In the genomic region with DNA sequence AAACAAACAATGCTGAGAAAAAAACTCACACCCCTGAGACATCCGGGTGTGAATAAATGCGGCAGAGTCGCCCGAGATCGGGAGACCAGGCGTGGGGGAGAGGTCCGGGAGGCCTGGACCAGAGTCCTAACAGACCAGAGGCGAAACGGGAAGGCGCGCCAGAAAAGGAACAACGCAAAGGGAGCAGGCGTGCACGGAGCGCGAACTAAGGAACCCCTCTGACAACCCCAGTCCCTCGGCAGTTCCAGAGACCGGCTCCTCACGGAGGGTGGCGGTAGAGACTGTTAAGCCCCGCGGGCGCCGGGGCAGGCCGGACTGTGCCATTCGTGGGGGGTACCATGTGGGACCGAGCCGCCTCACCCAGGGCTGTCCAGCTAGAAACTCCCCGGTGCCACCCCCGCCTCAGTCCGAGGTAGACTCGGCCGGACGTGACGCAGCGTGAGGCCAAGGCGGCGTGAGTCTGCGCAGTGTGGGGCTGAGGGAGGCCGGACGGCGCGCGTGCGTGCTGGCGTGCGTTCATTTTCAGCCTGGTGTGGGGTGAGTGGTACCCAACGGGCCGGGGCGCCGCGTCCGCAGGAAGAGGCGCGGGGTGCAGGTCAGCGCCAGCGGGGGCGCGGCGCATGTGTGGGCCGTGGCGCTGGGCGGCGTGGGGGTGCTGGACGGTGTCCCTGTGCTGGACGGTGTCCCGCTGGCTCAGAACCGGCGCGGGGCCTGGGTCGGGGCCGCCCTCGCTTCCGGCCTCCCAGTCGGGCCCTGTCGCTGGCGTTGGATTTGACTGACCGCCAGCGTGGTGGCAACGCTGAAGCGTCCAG, we compare ENCODE assay signal across 1 cellular context.
TF ChIP-seq lines count a peak whose summit lies in the region.

A gene (plus strand): TSS at position 513 of the 812 bp plus-strand sequence. CDS start 1,075 bp downstream, outside the sequence.

TF ChIP-seq in HepG2, 621 proteins besides CTCF, POLR2A, EP300 and RAD21 (continued from another document and continues in another):
- TF ChIP-seq, protein P1, sequence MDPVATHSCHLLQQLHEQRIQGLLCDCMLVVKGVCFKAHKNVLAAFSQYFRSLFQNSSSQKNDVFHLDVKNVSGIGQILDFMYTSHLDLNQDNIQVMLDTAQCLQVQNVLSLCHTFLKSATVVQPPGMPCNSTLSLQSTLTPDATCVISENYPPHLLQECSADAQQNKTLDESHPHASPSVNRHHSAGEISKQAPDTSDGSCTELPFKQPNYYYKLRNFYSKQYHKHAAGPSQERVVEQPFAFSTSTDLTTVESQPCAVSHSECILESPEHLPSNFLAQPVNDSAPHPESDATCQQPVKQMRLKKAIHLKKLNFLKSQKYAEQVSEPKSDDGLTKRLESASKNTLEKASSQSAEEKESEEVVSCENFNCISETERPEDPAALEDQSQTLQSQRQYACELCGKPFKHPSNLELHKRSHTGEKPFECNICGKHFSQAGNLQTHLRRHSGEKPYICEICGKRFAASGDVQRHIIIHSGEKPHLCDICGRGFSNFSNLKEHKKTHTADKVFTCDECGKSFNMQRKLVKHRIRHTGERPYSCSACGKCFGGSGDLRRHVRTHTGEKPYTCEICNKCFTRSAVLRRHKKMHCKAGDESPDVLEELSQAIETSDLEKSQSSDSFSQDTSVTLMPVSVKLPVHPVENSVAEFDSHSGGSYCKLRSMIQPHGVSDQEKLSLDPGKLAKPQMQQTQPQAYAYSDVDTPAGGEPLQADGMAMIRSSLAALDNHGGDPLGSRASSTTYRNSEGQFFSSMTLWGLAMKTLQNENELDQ (CRISPR knock-in tag; IDR thresholded peaks at IDR 0.05; ENCODE audit: borderline replicate concordance): no peak
- TF ChIP-seq MAZ (IDR thresholded peaks at IDR 0.05; ENCODE audit: borderline replicate concordance, low read depth, low read length) (peak; percentile 77), MAZ (CRISPR knock-in tag; IDR thresholded peaks at IDR 0.05; ENCODE audit: low read depth) (peak; percentile 98), CAMTA2 (CRISPR knock-in tag; IDR thresholded peaks at IDR 0.05; ENCODE audit: borderline replicate concordance) (peak; percentile 92; the same call in 1 of the 2 replicates), ATRX (CRISPR knock-in tag; IDR thresholded peaks at IDR 0.05; ENCODE audit: borderline replicate concordance) (no peak), ZNF720 (CRISPR knock-in tag; IDR thresholded peaks at IDR 0.05) (no peak), U2AF2 (IDR thresholded peaks at IDR 0.05; ENCODE audit: low read depth, low read length) (no peak), ETV6 (CRISPR knock-in tag; conservative IDR thresholded peaks at IDR 0.05) (peak; percentile 81; the same call in 1 of the 2 replicates), ZNF577 (CRISPR knock-in tag; IDR thresholded peaks at IDR 0.05; ENCODE audit: borderline replicate concordance, low read depth) (peak; percentile 78; the same call in 1 of the 2 replicates), SRY (CRISPR knock-in tag; IDR thresholded peaks at IDR 0.05) (peak; percentile 81; the same call in 1 of the 2 replicates), KAT8 (CRISPR knock-in tag; IDR thresholded peaks at IDR 0.05) (peak; percentile 92), KDM5B (CRISPR knock-in tag; IDR thresholded peaks at IDR 0.05; ENCODE audit: borderline replicate concordance) (peak; percentile 95; the same call in 1 of the 2 replicates), PHF8 (CRISPR knock-in tag; IDR thresholded peaks at IDR 0.05) (peak; percentile 91), ZFP36 (IDR thresholded peaks at IDR 0.05; ENCODE audit: borderline replicate concordance, low read depth, low read length, partially characterized antibody) (no peak), JDP2 (CRISPR knock-in tag; IDR thresholded peaks at IDR 0.05; ENCODE audit: borderline replicate concordance) (no peak), ZNF775 (CRISPR knock-in tag; IDR thresholded peaks at IDR 0.05; ENCODE audit: borderline replicate concordance) (no peak)
- TF ChIP-seq, protein P2, sequence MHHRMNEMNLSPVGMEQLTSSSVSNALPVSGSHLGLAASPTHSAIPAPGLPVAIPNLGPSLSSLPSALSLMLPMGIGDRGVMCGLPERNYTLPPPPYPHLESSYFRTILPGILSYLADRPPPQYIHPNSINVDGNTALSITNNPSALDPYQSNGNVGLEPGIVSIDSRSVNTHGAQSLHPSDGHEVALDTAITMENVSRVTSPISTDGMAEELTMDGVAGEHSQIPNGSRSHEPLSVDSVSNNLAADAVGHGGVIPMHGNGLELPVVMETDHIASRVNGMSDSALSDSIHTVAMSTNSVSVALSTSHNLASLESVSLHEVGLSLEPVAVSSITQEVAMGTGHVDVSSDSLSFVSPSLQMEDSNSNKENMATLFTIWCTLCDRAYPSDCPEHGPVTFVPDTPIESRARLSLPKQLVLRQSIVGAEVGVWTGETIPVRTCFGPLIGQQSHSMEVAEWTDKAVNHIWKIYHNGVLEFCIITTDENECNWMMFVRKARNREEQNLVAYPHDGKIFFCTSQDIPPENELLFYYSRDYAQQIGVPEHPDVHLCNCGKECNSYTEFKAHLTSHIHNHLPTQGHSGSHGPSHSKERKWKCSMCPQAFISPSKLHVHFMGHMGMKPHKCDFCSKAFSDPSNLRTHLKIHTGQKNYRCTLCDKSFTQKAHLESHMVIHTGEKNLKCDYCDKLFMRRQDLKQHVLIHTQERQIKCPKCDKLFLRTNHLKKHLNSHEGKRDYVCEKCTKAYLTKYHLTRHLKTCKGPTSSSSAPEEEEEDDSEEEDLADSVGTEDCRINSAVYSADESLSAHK (CRISPR knock-in tag; IDR thresholded peaks at IDR 0.05; ENCODE audit: borderline replicate concordance): no peak
- TF ChIP-seq, protein P3, sequence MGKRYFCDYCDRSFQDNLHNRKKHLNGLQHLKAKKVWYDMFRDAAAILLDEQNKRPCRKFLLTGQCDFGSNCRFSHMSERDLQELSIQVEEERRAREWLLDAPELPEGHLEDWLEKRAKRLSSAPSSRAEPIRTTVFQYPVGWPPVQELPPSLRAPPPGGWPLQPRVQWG (CRISPR knock-in tag; IDR thresholded peaks at IDR 0.05; ENCODE audit: borderline replicate concordance, low read depth): no peak
- TF ChIP-seq, protein P4, sequence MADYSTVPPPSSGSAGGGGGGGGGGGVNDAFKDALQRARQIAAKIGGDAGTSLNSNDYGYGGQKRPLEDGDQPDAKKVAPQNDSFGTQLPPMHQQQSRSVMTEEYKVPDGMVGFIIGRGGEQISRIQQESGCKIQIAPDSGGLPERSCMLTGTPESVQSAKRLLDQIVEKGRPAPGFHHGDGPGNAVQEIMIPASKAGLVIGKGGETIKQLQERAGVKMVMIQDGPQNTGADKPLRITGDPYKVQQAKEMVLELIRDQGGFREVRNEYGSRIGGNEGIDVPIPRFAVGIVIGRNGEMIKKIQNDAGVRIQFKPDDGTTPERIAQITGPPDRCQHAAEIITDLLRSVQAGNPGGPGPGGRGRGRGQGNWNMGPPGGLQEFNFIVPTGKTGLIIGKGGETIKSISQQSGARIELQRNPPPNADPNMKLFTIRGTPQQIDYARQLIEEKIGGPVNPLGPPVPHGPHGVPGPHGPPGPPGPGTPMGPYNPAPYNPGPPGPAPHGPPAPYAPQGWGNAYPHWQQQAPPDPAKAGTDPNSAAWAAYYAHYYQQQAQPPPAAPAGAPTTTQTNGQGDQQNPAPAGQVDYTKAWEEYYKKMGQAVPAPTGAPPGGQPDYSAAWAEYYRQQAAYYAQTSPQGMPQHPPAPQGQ (CRISPR knock-in tag; IDR thresholded peaks at IDR 0.05; ENCODE audit: borderline replicate concordance): peak; percentile 90; the same call in 1 of the 2 replicates
- TF ChIP-seq, protein P5, sequence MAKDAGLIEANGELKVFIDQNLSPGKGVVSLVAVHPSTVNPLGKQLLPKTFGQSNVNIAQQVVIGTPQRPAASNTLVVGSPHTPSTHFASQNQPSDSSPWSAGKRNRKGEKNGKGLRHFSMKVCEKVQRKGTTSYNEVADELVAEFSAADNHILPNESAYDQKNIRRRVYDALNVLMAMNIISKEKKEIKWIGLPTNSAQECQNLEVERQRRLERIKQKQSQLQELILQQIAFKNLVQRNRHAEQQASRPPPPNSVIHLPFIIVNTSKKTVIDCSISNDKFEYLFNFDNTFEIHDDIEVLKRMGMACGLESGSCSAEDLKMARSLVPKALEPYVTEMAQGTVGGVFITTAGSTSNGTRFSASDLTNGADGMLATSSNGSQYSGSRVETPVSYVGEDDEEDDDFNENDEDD (CRISPR knock-in tag; IDR thresholded peaks at IDR 0.05; ENCODE audit: borderline replicate concordance): peak; percentile 48; the same call in 1 of the 2 replicates
- TF ChIP-seq, protein P6, sequence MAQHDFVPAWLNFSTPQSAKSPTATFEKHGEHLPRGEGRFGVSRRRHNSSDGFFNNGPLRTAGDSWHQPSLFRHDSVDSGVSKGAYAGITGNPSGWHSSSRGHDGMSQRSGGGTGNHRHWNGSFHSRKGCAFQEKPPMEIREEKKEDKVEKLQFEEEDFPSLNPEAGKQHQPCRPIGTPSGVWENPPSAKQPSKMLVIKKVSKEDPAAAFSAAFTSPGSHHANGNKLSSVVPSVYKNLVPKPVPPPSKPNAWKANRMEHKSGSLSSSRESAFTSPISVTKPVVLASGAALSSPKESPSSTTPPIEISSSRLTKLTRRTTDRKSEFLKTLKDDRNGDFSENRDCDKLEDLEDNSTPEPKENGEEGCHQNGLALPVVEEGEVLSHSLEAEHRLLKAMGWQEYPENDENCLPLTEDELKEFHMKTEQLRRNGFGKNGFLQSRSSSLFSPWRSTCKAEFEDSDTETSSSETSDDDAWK (CRISPR knock-in tag; IDR thresholded peaks at IDR 0.05): no peak
- TF ChIP-seq, protein P7, sequence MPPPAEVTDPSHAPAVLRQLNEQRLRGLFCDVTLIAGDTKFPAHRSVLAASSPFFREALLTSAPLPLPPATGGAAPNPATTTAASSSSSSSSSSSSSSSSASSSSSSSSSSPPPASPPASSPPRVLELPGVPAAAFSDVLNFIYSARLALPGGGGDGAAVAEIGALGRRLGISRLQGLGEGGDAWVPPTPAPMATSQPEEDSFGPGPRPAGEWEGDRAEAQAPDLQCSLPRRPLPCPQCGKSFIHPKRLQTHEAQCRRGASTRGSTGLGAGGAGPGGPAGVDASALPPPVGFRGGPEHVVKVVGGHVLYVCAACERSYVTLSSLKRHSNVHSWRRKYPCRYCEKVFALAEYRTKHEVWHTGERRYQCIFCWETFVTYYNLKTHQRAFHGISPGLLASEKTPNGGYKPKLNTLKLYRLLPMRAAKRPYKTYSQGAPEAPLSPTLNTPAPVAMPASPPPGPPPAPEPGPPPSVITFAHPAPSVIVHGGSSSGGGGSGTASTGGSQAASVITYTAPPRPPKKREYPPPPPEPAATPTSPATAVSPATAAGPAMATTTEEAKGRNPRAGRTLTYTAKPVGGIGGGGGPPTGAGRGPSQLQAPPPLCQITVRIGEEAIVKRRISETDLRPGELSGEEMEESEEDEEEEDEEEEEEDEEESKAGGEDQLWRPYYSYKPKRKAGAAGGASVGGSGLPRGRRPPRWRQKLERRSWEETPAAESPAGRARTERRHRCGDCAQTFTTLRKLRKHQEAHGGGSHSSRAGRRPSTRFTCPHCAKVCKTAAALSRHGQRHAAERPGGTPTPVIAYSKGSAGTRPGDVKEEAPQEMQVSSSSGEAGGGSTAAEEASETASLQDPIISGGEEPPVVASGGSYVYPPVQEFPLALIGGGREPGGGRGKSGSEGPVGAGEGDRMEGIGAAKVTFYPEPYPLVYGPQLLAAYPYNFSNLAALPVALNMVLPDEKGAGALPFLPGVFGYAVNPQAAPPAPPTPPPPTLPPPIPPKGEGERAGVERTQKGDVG (CRISPR knock-in tag; IDR thresholded peaks at IDR 0.05; ENCODE audit: borderline replicate concordance): peak; percentile 64; the same call in 1 of the 2 replicates
- TF ChIP-seq, protein P8, sequence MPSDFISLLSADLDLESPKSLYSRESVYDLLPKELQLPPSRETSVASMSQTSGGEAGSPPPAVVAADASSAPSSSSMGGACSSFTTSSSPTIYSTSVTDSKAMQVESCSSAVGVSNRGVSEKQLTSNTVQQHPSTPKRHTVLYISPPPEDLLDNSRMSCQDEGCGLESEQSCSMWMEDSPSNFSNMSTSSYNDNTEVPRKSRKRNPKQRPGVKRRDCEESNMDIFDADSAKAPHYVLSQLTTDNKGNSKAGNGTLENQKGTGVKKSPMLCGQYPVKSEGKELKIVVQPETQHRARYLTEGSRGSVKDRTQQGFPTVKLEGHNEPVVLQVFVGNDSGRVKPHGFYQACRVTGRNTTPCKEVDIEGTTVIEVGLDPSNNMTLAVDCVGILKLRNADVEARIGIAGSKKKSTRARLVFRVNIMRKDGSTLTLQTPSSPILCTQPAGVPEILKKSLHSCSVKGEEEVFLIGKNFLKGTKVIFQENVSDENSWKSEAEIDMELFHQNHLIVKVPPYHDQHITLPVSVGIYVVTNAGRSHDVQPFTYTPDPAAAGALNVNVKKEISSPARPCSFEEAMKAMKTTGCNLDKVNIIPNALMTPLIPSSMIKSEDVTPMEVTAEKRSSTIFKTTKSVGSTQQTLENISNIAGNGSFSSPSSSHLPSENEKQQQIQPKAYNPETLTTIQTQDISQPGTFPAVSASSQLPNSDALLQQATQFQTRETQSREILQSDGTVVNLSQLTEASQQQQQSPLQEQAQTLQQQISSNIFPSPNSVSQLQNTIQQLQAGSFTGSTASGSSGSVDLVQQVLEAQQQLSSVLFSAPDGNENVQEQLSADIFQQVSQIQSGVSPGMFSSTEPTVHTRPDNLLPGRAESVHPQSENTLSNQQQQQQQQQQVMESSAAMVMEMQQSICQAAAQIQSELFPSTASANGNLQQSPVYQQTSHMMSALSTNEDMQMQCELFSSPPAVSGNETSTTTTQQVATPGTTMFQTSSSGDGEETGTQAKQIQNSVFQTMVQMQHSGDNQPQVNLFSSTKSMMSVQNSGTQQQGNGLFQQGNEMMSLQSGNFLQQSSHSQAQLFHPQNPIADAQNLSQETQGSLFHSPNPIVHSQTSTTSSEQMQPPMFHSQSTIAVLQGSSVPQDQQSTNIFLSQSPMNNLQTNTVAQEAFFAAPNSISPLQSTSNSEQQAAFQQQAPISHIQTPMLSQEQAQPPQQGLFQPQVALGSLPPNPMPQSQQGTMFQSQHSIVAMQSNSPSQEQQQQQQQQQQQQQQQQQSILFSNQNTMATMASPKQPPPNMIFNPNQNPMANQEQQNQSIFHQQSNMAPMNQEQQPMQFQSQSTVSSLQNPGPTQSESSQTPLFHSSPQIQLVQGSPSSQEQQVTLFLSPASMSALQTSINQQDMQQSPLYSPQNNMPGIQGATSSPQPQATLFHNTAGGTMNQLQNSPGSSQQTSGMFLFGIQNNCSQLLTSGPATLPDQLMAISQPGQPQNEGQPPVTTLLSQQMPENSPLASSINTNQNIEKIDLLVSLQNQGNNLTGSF (CRISPR knock-in tag; IDR thresholded peaks at IDR 0.05): peak; percentile 8
- TF ChIP-seq, protein P9, sequence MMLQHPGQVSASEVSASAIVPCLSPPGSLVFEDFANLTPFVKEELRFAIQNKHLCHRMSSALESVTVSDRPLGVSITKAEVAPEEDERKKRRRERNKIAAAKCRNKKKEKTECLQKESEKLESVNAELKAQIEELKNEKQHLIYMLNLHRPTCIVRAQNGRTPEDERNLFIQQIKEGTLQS (CRISPR knock-in tag; IDR thresholded peaks at IDR 0.05): no peak
- TF ChIP-seq, protein P10, sequence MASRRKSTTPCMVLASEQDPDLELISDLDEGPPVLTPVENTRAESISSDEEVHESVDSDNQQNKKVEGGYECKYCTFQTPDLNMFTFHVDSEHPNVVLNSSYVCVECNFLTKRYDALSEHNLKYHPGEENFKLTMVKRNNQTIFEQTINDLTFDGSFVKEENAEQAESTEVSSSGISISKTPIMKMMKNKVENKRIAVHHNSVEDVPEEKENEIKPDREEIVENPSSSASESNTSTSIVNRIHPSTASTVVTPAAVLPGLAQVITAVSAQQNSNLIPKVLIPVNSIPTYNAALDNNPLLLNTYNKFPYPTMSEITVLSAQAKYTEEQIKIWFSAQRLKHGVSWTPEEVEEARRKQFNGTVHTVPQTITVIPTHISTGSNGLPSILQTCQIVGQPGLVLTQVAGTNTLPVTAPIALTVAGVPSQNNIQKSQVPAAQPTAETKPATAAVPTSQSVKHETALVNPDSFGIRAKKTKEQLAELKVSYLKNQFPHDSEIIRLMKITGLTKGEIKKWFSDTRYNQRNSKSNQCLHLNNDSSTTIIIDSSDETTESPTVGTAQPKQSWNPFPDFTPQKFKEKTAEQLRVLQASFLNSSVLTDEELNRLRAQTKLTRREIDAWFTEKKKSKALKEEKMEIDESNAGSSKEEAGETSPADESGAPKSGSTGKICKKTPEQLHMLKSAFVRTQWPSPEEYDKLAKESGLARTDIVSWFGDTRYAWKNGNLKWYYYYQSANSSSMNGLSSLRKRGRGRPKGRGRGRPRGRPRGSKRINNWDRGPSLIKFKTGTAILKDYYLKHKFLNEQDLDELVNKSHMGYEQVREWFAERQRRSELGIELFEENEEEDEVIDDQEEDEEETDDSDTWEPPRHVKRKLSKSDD (CRISPR knock-in tag; IDR thresholded peaks at IDR 0.05; ENCODE audit: low read depth): no peak; the same call in 1 of the 2 replicates
